ENCODE assay signal across 8 cellular contexts in genomic region chr3:69084668-69085542, GRCh38. TPM values are rescaled to one million over a fixed set of nuclear protein-coding genes. Genes with fewer than 3 reads are reported as not detected.
DNase-seq lines count a peak whose midpoint lies in the region; ATAC-seq and TF ChIP-seq lines count a peak whose summit lies in the region.

Gene ARL6IP5, plus strand, starts transcription at chr3:69084937. Its CDS starts 111 bp downstream, at chr3:69085048.

- DNase-seq in NCI-H2029 treated with DMSO at 0.1 percent for 48 hours (lab: John Stamatoyannopoulos, UW) (peak; percentile 56), T-helper 9 cell (peak; percentile 88), astrocyte of the cerebellum (ENCODE audit: low read depth) (peak; percentile 90), hepatocyte (ENCODE audit: low spot score) (peak; percentile 94), retina (peak; percentile 89), HuH-7.5 (ENCODE audit: low spot score) (no peak)

- H3K9me3 ChIP-seq in hepatocyte (ENCODE audit: low read depth): no peaks in the 10 kb centered on the region

- H3K4me2 ChIP-seq in hepatocyte: peak within 1 kb of the TSS; percentile 91

- TF ChIP-seq CTCF in astrocyte of the cerebellum (IDR thresholded peaks at IDR 0.05; ENCODE audit: low read depth, low read length, missing control alignments) (no peak), hepatocyte (IDR thresholded peaks at IDR 0.05; ENCODE audit: poor library complexity) (no peak)

- H3K79me2 ChIP-seq in hepatocyte: peaks cover 47% of the 10 kb centered on the region

- H3K36me3 ChIP-seq in hepatocyte (replicated peaks; ENCODE audit: insufficient read depth, low read depth): no peaks in the 10 kb centered on the region

- H3K9me2 ChIP-seq in hepatocyte (replicated peaks; ENCODE audit: insufficient read depth): no peaks in the 10 kb centered on the region

- peaks cover 11% of the 10 kb centered on the region for H4K20me1 ChIP-seq in hepatocyte (ENCODE audit: insufficient read depth, poor library complexity, severe bottlenecking)

- H2AFZ ChIP-seq in hepatocyte: peak within 1 kb of the TSS; percentile 70

- ATAC-seq in GM18498 (IDR thresholded peaks at IDR 0.05; ENCODE audit: unreplicated experiment) (peak; percentile 58), HG02884 (IDR thresholded peaks at IDR 0.05; ENCODE audit: unreplicated experiment) (peak; percentile 42)

- peak within 1 kb of the TSS; percentile 92 for H3K4me3 ChIP-seq in astrocyte of the cerebellum (ENCODE audit: low read depth, low read length)
- H3K4me3 ChIP-seq in hepatocyte: peak within 1 kb of the TSS; percentile 86

- peak within 1 kb of the TSS; percentile 94 for H3K27ac ChIP-seq in hepatocyte

- H3K4me1 ChIP-seq in hepatocyte (ENCODE audit: insufficient read depth): peaks cover 55% of the 10 kb centered on the region

- in situ Hi-C loops in astrocyte of the cerebellum (cut with HindIII; ENCODE audit: low sequenced_read_pairs): no loop called here

- 2% methylated on average over 49 of the region's 49 CpGs for WGBS in hepatocyte (ENCODE audit: low lambda C conversion rate, missing lambda C conversion rate)

- H3K27me3 ChIP-seq in hepatocyte: no peaks in the 10 kb centered on the region

RNA-seq across cellular contexts. Expression of gene ARL6IP5, which starts in this region (rescaled TPM):
- 70.4 and 72.2 TPM in 2 replicates for total RNA-seq in hepatocyte
- polyA plus RNA-seq in hepatocyte: 103 and 116 TPM in 2 replicates
